22 cellular contexts compared by ENCODE assay signal in the genomic region with DNA sequence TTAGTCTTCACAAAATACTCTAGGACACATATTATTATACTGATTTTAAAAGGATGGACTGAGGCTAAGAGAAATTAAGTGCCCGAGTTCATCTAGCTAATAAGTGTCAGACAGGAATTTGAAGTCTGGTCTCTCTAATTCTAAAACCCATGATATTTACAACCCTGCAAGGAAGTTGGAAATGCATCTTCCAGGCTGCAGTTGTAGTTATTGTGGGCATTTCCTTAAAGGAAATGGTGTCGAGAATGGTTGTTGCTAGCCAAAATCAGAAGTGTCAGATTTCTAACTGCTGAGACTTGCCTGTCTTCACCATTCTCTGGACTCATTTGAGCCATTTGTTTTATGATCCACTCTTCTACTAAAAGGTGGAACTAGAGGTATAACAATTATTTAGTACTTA.
"Had no signal": no experiment of that assay in that cellular context is flagged by ENCODE, and none has a peak within 500 bp of the region (broad histone marks: within the 10 kb centered on the region; RNA-seq: fewer than 3 reads in every experiment).

No MANE protein-coding gene starts in this region.

- H3K27ac ChIP-seq: adrenal gland, colonic mucosa, ovary, prostate gland, skin epidermis had no signal

- H3K4me3 ChIP-seq: adrenal gland, colonic mucosa, heart right ventricle, ovary, prostate gland, skin epidermis, transverse colon had no signal

- DNase-seq: activated CD4-positive, alpha-beta T cell treated with anti-CD3 and anti-CD28 coated beads for 36 hours; activated CD4-positive, alpha-beta T cell treated with anti-CD3 and anti-CD28 coated beads, Interleukin-2, amount 50 U/mL, for 4 hours; activated CD8-positive, alpha-beta memory T cell treated with anti-CD3 and anti-CD28 coated beads for 24 hours; activated CD8-positive, alpha-beta memory T cell treated with anti-CD3 and anti-CD28 coated beads, Interleukin-2, amount 50 U/mL, for 4 hours; activated T-cell treated with anti-CD3 and anti-CD28 coated beads, Interleukin-2, amount 50 U/mL, for 24 hours; adrenal gland; colonic mucosa; heart right ventricle; kidney; natural killer cell; ovary; right cardiac atrium; stimulated activated CD4-positive, alpha-beta T cell treated with anti-CD3 and anti-CD28 coated beads, Interleukin-1b, Interleukin-23, amount 100 ng/mL, for 48 hours; stimulated activated naive CD8-positive, alpha-beta T cell treated with anti-CD3 and anti-CD28 coated beads, Interleukin-15, amount 100 ng/mL, for 72 hours; T1000; transverse colon had no signal

- H3K27me3 ChIP-seq: adrenal gland, colonic mucosa, heart right ventricle, ovary, transverse colon had no signal

- H3K36me3 ChIP-seq: adrenal gland, colonic mucosa, heart right ventricle, ovary, prostate gland, transverse colon had no signal

- H3K9me3 ChIP-seq: adrenal gland, colonic mucosa, heart right ventricle, ovary, prostate gland, transverse colon had no signal

- H3K4me1 ChIP-seq: adrenal gland, colonic mucosa, prostate gland had no signal

- ATAC-seq: activated CD4-positive, alpha-beta T cell treated with anti-CD3 and anti-CD28 coated beads for 36 hours; activated T-helper 17 cell treated with anti-CD3 and anti-CD28 coated beads, Interleukin-2, amount 50 U/mL, for 72 hours; left lobe of liver; natural killer cell; right cardiac atrium; stimulated activated effector memory CD8-positive, alpha-beta T cell treated with anti-CD3 and anti-CD28 coated beads, Interleukin-12 subunit alpha, Interleukin-12 subunit beta, amount 100 ng/mL, for 72 hours; stimulated activated naive CD8-positive, alpha-beta T cell treated with anti-CD3 and anti-CD28 coated beads, Interleukin-15, amount 100 ng/mL, for 72 hours; WTC11 had no signal
